Comparison of ENCODE assay signal across 17 cellular contexts in the genomic region with DNA sequence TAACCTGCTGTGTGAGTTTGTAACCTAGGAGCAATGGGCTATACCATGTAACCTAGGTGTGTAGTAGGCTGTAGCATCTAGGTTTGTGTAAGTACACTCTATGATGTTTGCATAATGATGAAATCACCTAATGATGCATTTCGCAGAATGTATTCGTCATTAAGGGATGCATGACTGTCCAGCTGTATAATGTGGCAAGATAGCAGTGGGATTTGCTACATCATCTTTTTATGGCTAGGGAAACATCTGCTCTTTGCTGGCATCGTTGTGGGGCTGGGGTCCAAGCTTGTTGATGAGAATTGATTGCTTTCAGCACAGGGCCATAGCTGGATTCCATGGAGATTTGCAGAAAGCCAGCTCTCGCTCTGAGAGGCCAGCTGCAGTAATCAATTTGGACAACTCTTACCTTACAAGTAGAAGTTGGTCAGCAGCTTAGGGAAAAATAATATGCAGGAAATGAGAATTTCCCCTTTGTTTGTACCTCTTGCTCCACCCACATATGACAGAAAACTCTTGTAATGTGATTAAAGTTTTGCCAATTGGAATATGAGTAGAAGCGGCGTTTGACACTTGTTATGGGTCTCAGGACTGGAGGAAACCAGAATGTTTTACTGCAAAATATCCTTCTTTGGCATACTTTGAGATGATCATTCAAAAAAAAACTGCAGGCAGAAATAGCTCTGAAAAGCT.
DNase-seq lines count a peak whose midpoint lies in the region; ATAC-seq and TF ChIP-seq lines count a peak whose summit lies in the region.
"Had no signal": no experiment of that assay in that cellular context is flagged by ENCODE, and none has a peak within 500 bp of the region (broad histone marks: within the 10 kb centered on the region; RNA-seq: fewer than 3 reads in every experiment).

No MANE protein-coding gene starts in this region.

- no peak overlapping the region for H3K27ac ChIP-seq in breast epithelium
- no peak overlapping the region for H3K27ac ChIP-seq in CD4-positive, alpha-beta memory T cell (ENCODE audit: low read depth, low read length)
- H3K27ac ChIP-seq: 22Rv1, BLaER1, SK-N-MC had no signal

- H3K27ac Mint-ChIP-seq in MCF 10A (ENCODE audit: low read depth, unreplicated experiment), result no peak overlapping the region
- no peak overlapping the region for H3K27ac Mint-ChIP-seq in CD4-positive, alpha-beta memory T cell

- H3K4me3 ChIP-seq in breast epithelium (no peak overlapping the region), fibroblast of pulmonary artery (replicated peaks; ENCODE audit: low read depth, low read length) (no peak overlapping the region)
- H3K4me3 ChIP-seq in CD4-positive, alpha-beta memory T cell (ENCODE audit: low read length in 2 of 2), result no peak overlapping the region
- H3K4me3 ChIP-seq: BLaER1, SK-N-MC had no signal

- DNase-seq in MCF 10A (ENCODE audit: unreplicated experiment), result peak; percentile 27
- no peak for DNase-seq in breast epithelium (ENCODE audit: low spot score in 2 of 2)
- DNase-seq in amniotic epithelial cell (ENCODE audit: low read depth), result peak; percentile 47
- DNase-seq in fibroblast of pulmonary artery (ENCODE audit: low read depth), result peak; percentile 30
- DNase-seq in islet precursor cell, result no peak
- DNase-seq in CD4-positive, alpha-beta memory T cell, result no peak
- no peak for DNase-seq in activated CD4-positive, alpha-beta T cell treated with anti-CD3 and anti-CD28 coated beads, Interleukin-2, amount 50 U/mL, for 4 hours
- DNase-seq: HCEC 1CT; NCI-H1436 treated with DMSO at 0.1 percent for 48 hours; NCI-H2081 treated with DMSO at 0.1 percent for 48 hours; NCI-H524 treated with DMSO at 0.1 percent for 48 hours; NK-92 treated with Interleukin-12 subunit alpha and Interleukin-12 subunit beta, amount 100 ng/mL, for 24 hours; OCI-M1 had no signal

- no peaks in the 10 kb centered on the region for H3K36me3 Mint-ChIP-seq in MCF 10A (ENCODE audit: insufficient read depth, unreplicated experiment)
- no peaks in the 10 kb centered on the region for H3K36me3 Mint-ChIP-seq in CD4-positive, alpha-beta memory T cell

- H3K4me1 ChIP-seq in breast epithelium, result no peaks in the 10 kb centered on the region
- H3K4me1 ChIP-seq in CD4-positive, alpha-beta memory T cell (ENCODE audit: insufficient read depth, low read length), result no peaks in the 10 kb centered on the region

- TF ChIP-seq CTCF in MCF 10A (IDR thresholded peaks at IDR 0.05; ENCODE audit: unreplicated experiment) (no peak), breast epithelium (IDR thresholded peaks at IDR 0.05) (no peak), fibroblast of pulmonary artery (IDR thresholded peaks at IDR 0.05; ENCODE audit: low read length, missing control alignments) (no peak)

- POLR2A ChIA-PET in MCF 10A (lab: Yijun Ruan, JAX), result interaction anchor here (0.6 kb wide), 1 partner anchor 219 kb away, joined by 3 read pairs; no protein-coding TSS in a partner anchor
- POLR2A ChIA-PET in CD4-positive, alpha-beta memory T cell (lab: Charles Lee; ENCODE audit: partially characterized antibody), result no interaction called here

- TF ChIP-seq POLR2A in breast epithelium (IDR thresholded peaks at IDR 0.05), result no peak

- no peak overlapping the region for H3K4me3 Mint-ChIP-seq in MCF 10A (ENCODE audit: unreplicated experiment)
- no peak overlapping the region for H3K4me3 Mint-ChIP-seq in CD4-positive, alpha-beta memory T cell

- no peak for ATAC-seq in HG03432 (IDR thresholded peaks at IDR 0.05; ENCODE audit: unreplicated experiment)

- no peaks in the 10 kb centered on the region for H3K27me3 Mint-ChIP-seq in MCF 10A (ENCODE audit: insufficient read depth, unreplicated experiment)
- peaks cover 1 to 13% of the 10 kb centered on the region in 2 donors for H3K27me3 Mint-ChIP-seq in CD4-positive, alpha-beta memory T cell

- no peaks in the 10 kb centered on the region for H3K36me3 ChIP-seq in breast epithelium
- H3K36me3 ChIP-seq in CD4-positive, alpha-beta memory T cell (ENCODE audit: insufficient read depth, low read length), result no peaks in the 10 kb centered on the region
- H3K36me3 ChIP-seq: BLaER1 had no signal

- H3K9me3 Mint-ChIP-seq in MCF 10A (ENCODE audit: unreplicated experiment), result peaks cover 7% of the 10 kb centered on the region
- H3K9me3 Mint-ChIP-seq in CD4-positive, alpha-beta memory T cell, result peaks cover 0 to 5% (median under 1%) of the 10 kb centered on the region in 8 donors

- H3K9me3 ChIP-seq in breast epithelium, result peaks cover 0 to 7% of the 10 kb centered on the region in 2 donors
- H3K9me3 ChIP-seq in CD4-positive, alpha-beta memory T cell (ENCODE audit: control insufficient read depth in 1 of 2, low read length in 2 of 2), result no peaks in the 10 kb centered on the region

- CTCF ChIA-PET in MCF 10A (lab: Yijun Ruan, JAX), result interaction anchor here (0.7 kb wide), 1 partner anchor 156 kb away, joined by 3 read pairs; no protein-coding TSS in a partner anchor
- CTCF ChIA-PET in CD4-positive, alpha-beta memory T cell (lab: Charles Lee; ENCODE audit: partially characterized antibody), result no interaction called here

- intact Hi-C loops in MCF 10A (cut with micrococcal nuclease) (no loop called here), breast epithelium (cut with DNase I; ENCODE audit: low total_unique reads) (no loop called here)
- intact Hi-C loops in CD4-positive, alpha-beta memory T cell (cut with micrococcal nuclease), result no loop called here

- no peaks in the 10 kb centered on the region for H3K27me3 ChIP-seq in breast epithelium
- H3K27me3 ChIP-seq in CD4-positive, alpha-beta memory T cell (ENCODE audit: insufficient read depth, low read length), result no peaks in the 10 kb centered on the region
- H3K27me3 ChIP-seq: BLaER1 had no signal

- peaks cover 19% of the 10 kb centered on the region for H3K4me1 Mint-ChIP-seq in MCF 10A (ENCODE audit: insufficient read depth, unreplicated experiment)
- H3K4me1 Mint-ChIP-seq in CD4-positive, alpha-beta memory T cell, result no peaks in the 10 kb centered on the region

- BruUV-seq in MCF 10A (replicated peaks; lab: Mats Ljungman, UMichigan), result no TSS peak

Comparison
In these comparisons a context has a peak if more than half of its experiments do, and no peak if none do; other contexts are left out.
1. DNase-seq: peak in MCF 10A (single experiment), amniotic epithelial cell (single experiment) and fibroblast of pulmonary artery (single experiment); none in breast epithelium (0 of 2), islet precursor cell (single experiment), CD4-positive, alpha-beta memory T cell (0 of 5) and activated CD4-positive, alpha-beta T cell treated with anti-CD3 and anti-CD28 coated beads, Interleukin-2, amount 50 U/mL, for 4 hours (0 of 2).